ENCODE assay signal across 13 cellular contexts in genomic region chr12:95763809-95764253, GRCh38. TPM values are rescaled to one million over a fixed set of nuclear protein-coding genes. Genes with fewer than 3 reads are reported as not detected.
DNase-seq lines count a peak whose midpoint lies in the region; ATAC-seq and TF ChIP-seq lines count a peak whose summit lies in the region.
"Had no signal": no experiment of that assay in that cellular context is flagged by ENCODE, and none has a peak within 500 bp of the region (broad histone marks: within the 10 kb centered on the region; RNA-seq: fewer than 3 reads in every experiment).

No MANE protein-coding gene starts in this region.

- no peak for TF ChIP-seq POLR2A in testis (IDR thresholded peaks at IDR 0.05)

- H3K27me3 Mint-ChIP-seq in activated CD8-positive, alpha-beta T cell treated with anti-CD3 and anti-CD28 coated beads for 36 hours, result peaks cover 18% of the 10 kb centered on the region
- H3K27me3 Mint-ChIP-seq in activated CD8-positive, alpha-beta T cell treated with anti-CD3 and anti-CD28 coated beads, Interleukin-2, amount 10 ng/mL, durations not matched to agents 7 days and 5 days (ENCODE audit: low read depth), result peaks cover 23% of the 10 kb centered on the region
- H3K27me3 Mint-ChIP-seq in activated naive CD4-positive, alpha-beta T cell treated with anti-CD3 and anti-CD28 coated beads, Interleukin-2, amount 10 ng/mL, durations not matched to agents 7 days and 5 days, result peaks cover 8% of the 10 kb centered on the region
- H3K27me3 Mint-ChIP-seq: progenitor cell of endocrine pancreas had no signal

- H3K27ac ChIP-seq in RWPE2 (ENCODE audit: poor library complexity, severe bottlenecking) (peak overlapping the region; percentile 36), testis (peak overlapping the region; percentile 39 to 72)
- H3K27ac ChIP-seq: esophagus muscularis mucosa had no signal

- DNase-seq in activated CD8-positive, alpha-beta T cell treated with anti-CD3 and anti-CD28 coated beads for 36 hours, result peak; percentile 7
- DNase-seq in activated CD8-positive, alpha-beta T cell treated with anti-CD3 and anti-CD28 coated beads, Interleukin-2, amount 10 ng/mL, durations not matched to agents 7 days and 5 days, result no peak
- DNase-seq in RWPE2 (ENCODE audit: low spot score) (peak; percentile 79), fibroblast of the conjunctiva (ENCODE audit: low read depth) (peak; percentile 77), testis (no peak)
- DNase-seq in stimulated activated naive CD8-positive, alpha-beta T cell treated with anti-CD3 and anti-CD28 coated beads, Interleukin-15, Interleukin-2, amounts not matched to agents 100 U/mL and 50 U/mL, for 24 hours, result no peak
- no peak for DNase-seq in activated naive CD4-positive, alpha-beta T cell treated with anti-CD3 and anti-CD28 coated beads, Interleukin-2, amount 10 ng/mL, durations not matched to agents 7 days and 5 days
- DNase-seq: KG1 had no signal

- H3K27me3 ChIP-seq in RWPE2 (ENCODE audit: insufficient read depth, poor library complexity, severe bottlenecking), result no peaks in the 10 kb centered on the region
- H3K27me3 ChIP-seq in testis, result no peaks in the 10 kb centered on the region
- H3K27me3 ChIP-seq: esophagus muscularis mucosa, upper lobe of left lung had no signal

- TF ChIP-seq CTCF in activated CD8-positive, alpha-beta T cell treated with anti-CD3 and anti-CD28 coated beads for 36 hours (IDR thresholded peaks at IDR 0.05), result no peak
- no peak for TF ChIP-seq CTCF in RWPE2 (IDR thresholded peaks at IDR 0.05; ENCODE audit: poor library complexity, severe bottlenecking)
- TF ChIP-seq CTCF in testis (IDR thresholded peaks at IDR 0.05), result no peak

- no peak overlapping the region for H3K27ac Mint-ChIP-seq in activated CD8-positive, alpha-beta T cell treated with anti-CD3 and anti-CD28 coated beads for 36 hours
- H3K27ac Mint-ChIP-seq in activated CD8-positive, alpha-beta T cell treated with anti-CD3 and anti-CD28 coated beads, Interleukin-2, amount 10 ng/mL, durations not matched to agents 7 days and 5 days, result no peak overlapping the region
- no peak overlapping the region for H3K27ac Mint-ChIP-seq in activated naive CD4-positive, alpha-beta T cell treated with anti-CD3 and anti-CD28 coated beads, Interleukin-2, amount 10 ng/mL, durations not matched to agents 7 days and 5 days
- H3K27ac Mint-ChIP-seq: CD14-positive monocyte, progenitor cell of endocrine pancreas had no signal

- H3K4me3 ChIP-seq in RWPE2 (ENCODE audit: severe bottlenecking) (no peak overlapping the region), testis (no peak overlapping the region)
- H3K4me3 ChIP-seq: esophagus muscularis mucosa, upper lobe of left lung had no signal

- H3K36me3 Mint-ChIP-seq in activated CD8-positive, alpha-beta T cell treated with anti-CD3 and anti-CD28 coated beads for 36 hours (ENCODE audit: low read depth), result no peaks in the 10 kb centered on the region
- H3K36me3 Mint-ChIP-seq in activated CD8-positive, alpha-beta T cell treated with anti-CD3 and anti-CD28 coated beads, Interleukin-2, amount 10 ng/mL, durations not matched to agents 7 days and 5 days (ENCODE audit: low read depth), result no peaks in the 10 kb centered on the region
- no peaks in the 10 kb centered on the region for H3K36me3 Mint-ChIP-seq in activated naive CD4-positive, alpha-beta T cell treated with anti-CD3 and anti-CD28 coated beads, Interleukin-2, amount 10 ng/mL, durations not matched to agents 7 days and 5 days
- H3K36me3 Mint-ChIP-seq: CD14-positive monocyte had no signal

- H3K9me3 Mint-ChIP-seq in activated CD8-positive, alpha-beta T cell treated with anti-CD3 and anti-CD28 coated beads for 36 hours, result no peaks in the 10 kb centered on the region
- no peaks in the 10 kb centered on the region for H3K9me3 Mint-ChIP-seq in activated CD8-positive, alpha-beta T cell treated with anti-CD3 and anti-CD28 coated beads, Interleukin-2, amount 10 ng/mL, durations not matched to agents 7 days and 5 days (ENCODE audit: insufficient read depth)
- no peaks in the 10 kb centered on the region for H3K9me3 Mint-ChIP-seq in activated naive CD4-positive, alpha-beta T cell treated with anti-CD3 and anti-CD28 coated beads, Interleukin-2, amount 10 ng/mL, durations not matched to agents 7 days and 5 days

- 0 out of 2 replicates have a peak, but pooled peaks cover 3% of the 10 kb centered on the region for H3K36me3 ChIP-seq in RWPE2 (ENCODE audit: low read depth)
- H3K36me3 ChIP-seq in testis (ENCODE audit: low read depth, missing control alignments), result no peaks in the 10 kb centered on the region
- H3K36me3 ChIP-seq: esophagus muscularis mucosa, upper lobe of left lung had no signal

- H3K9me3 ChIP-seq in RWPE2 (ENCODE audit: severe bottlenecking) (peaks cover 2% of the 10 kb centered on the region), testis (no peaks in the 10 kb centered on the region)
- H3K9me3 ChIP-seq: upper lobe of left lung had no signal

- CTCF ChIA-PET in activated CD8-positive, alpha-beta T cell treated with anti-CD3 and anti-CD28 coated beads for 36 hours (lab: Charles Lee), result no interaction called here
- CTCF ChIA-PET in activated CD8-positive, alpha-beta T cell treated with anti-CD3 and anti-CD28 coated beads, Interleukin-2, amount 10 ng/mL, durations not matched to agents 7 days and 5 days (lab: Charles Lee), result interaction anchor here (0.5 kb wide), 1 partner anchor 752 kb away, joined by 3 read pairs; no protein-coding TSS in a partner anchor
- CTCF ChIA-PET in activated naive CD4-positive, alpha-beta T cell treated with anti-CD3 and anti-CD28 coated beads, Interleukin-2, amount 10 ng/mL, durations not matched to agents 7 days and 5 days (lab: Charles Lee), result no interaction called here

- POLR2A ChIA-PET in activated CD8-positive, alpha-beta T cell treated with anti-CD3 and anti-CD28 coated beads for 36 hours (lab: Charles Lee), result no interaction called here
- POLR2A ChIA-PET in activated CD8-positive, alpha-beta T cell treated with anti-CD3 and anti-CD28 coated beads, Interleukin-2, amount 10 ng/mL, durations not matched to agents 7 days and 5 days (lab: Charles Lee), result no interaction called here

- H3K4me1 Mint-ChIP-seq in activated CD8-positive, alpha-beta T cell treated with anti-CD3 and anti-CD28 coated beads for 36 hours (ENCODE audit: low read depth), result no peaks in the 10 kb centered on the region
- no peaks in the 10 kb centered on the region for H3K4me1 Mint-ChIP-seq in activated CD8-positive, alpha-beta T cell treated with anti-CD3 and anti-CD28 coated beads, Interleukin-2, amount 10 ng/mL, durations not matched to agents 7 days and 5 days (ENCODE audit: low read depth)
- no peaks in the 10 kb centered on the region for H3K4me1 Mint-ChIP-seq in activated naive CD4-positive, alpha-beta T cell treated with anti-CD3 and anti-CD28 coated beads, Interleukin-2, amount 10 ng/mL, durations not matched to agents 7 days and 5 days
- H3K4me1 Mint-ChIP-seq: CD14-positive monocyte had no signal

- intact Hi-C loops in activated CD8-positive, alpha-beta T cell treated with anti-CD3 and anti-CD28 coated beads for 36 hours (cut with micrococcal nuclease), result no loop called here
- intact Hi-C loops in testis (cut with DNase I; ENCODE audit: low total_unique reads), result no loop called here

- no peak for ATAC-seq in activated CD8-positive, alpha-beta T cell treated with anti-CD3 and anti-CD28 coated beads for 36 hours
- ATAC-seq in activated CD8-positive, alpha-beta T cell treated with anti-CD3 and anti-CD28 coated beads, Interleukin-2, amount 10 ng/mL, durations not matched to agents 7 days and 5 days, result no peak
- ATAC-seq in RWPE2 (ENCODE audit: low read depth) (peak; percentile 85), HG02973 (IDR thresholded peaks at IDR 0.05; ENCODE audit: unreplicated experiment) (no peak)
- no peak for ATAC-seq in stimulated activated naive CD8-positive, alpha-beta T cell treated with anti-CD3 and anti-CD28 coated beads, Interleukin-15, Interleukin-2, amounts not matched to agents 100 U/mL and 50 U/mL, for 24 hours

- peaks cover 23% of the 10 kb centered on the region for H3K4me1 ChIP-seq in RWPE2 (ENCODE audit: insufficient read depth, poor library complexity, severe bottlenecking)
- peaks cover 38% of the 10 kb centered on the region for H3K4me1 ChIP-seq in testis

- no peak overlapping the region for H3K4me3 Mint-ChIP-seq in activated CD8-positive, alpha-beta T cell treated with anti-CD3 and anti-CD28 coated beads for 36 hours
- H3K4me3 Mint-ChIP-seq in activated CD8-positive, alpha-beta T cell treated with anti-CD3 and anti-CD28 coated beads, Interleukin-2, amount 10 ng/mL, durations not matched to agents 7 days and 5 days, result no peak overlapping the region
- no peak overlapping the region for H3K4me3 Mint-ChIP-seq in activated naive CD4-positive, alpha-beta T cell treated with anti-CD3 and anti-CD28 coated beads, Interleukin-2, amount 10 ng/mL, durations not matched to agents 7 days and 5 days
- H3K4me3 Mint-ChIP-seq: CD14-positive monocyte had no signal

RNA-seq across cellular contexts. Expression of gene NTN4, which starts 26.7 kb away (rescaled TPM):
- not detected for total RNA-seq in activated CD8-positive, alpha-beta T cell treated with anti-CD3 and anti-CD28 coated beads for 36 hours
- not detected for total RNA-seq in activated CD8-positive, alpha-beta T cell treated with anti-CD3 and anti-CD28 coated beads, Interleukin-2, amount 10 ng/mL, durations not matched to agents 7 days and 5 days
- 10 to 100 TPM; 43.8 to 84.9 TPM for total RNA-seq in testis
- polyA plus RNA-seq in testis (ENCODE audit: insufficient read depth, low read depth, low replicate concordance), result 15.9 TPM
- polyA plus RNA-seq: CD14-positive monocyte had no signal

Comparison
In these comparisons a context has a peak if more than half of its experiments do, and no peak if none do; other contexts are left out.
1. DNase-seq: peak in activated CD8-positive, alpha-beta T cell treated with anti-CD3 and anti-CD28 coated beads for 36 hours (single experiment), RWPE2 (single experiment) and fibroblast of the conjunctiva (single experiment); none in activated CD8-positive, alpha-beta T cell treated with anti-CD3 and anti-CD28 coated beads, Interleukin-2, amount 10 ng/mL, durations not matched to agents 7 days and 5 days (single experiment), testis (single experiment), stimulated activated naive CD8-positive, alpha-beta T cell treated with anti-CD3 and anti-CD28 coated beads, Interleukin-15, Interleukin-2, amounts not matched to agents 100 U/mL and 50 U/mL, for 24 hours (single experiment) and activated naive CD4-positive, alpha-beta T cell treated with anti-CD3 and anti-CD28 coated beads, Interleukin-2, amount 10 ng/mL, durations not matched to agents 7 days and 5 days (single experiment).
2. RNA of gene NTN4, which starts 26.7 kb away (total RNA-seq): 43.8 to 84.9 TPM in testis; not detected in activated CD8-positive, alpha-beta T cell treated with anti-CD3 and anti-CD28 coated beads for 36 hours and not detected in activated CD8-positive, alpha-beta T cell treated with anti-CD3 and anti-CD28 coated beads, Interleukin-2, amount 10 ng/mL, durations not matched to agents 7 days and 5 days; every median in the first group is over 10 times any median in the second.